ENCODE assay signal across 1 cellular context in genomic region chr3:42880601-42881451, GRCh38.
TF ChIP-seq lines count a peak whose summit lies in the region.

No MANE protein-coding gene starts in this region.

TF ChIP-seq in GM23338, 12 proteins besides CTCF, POLR2A, EP300 and RAD21 (continued from another document):
- TF ChIP-seq, protein P1, sequence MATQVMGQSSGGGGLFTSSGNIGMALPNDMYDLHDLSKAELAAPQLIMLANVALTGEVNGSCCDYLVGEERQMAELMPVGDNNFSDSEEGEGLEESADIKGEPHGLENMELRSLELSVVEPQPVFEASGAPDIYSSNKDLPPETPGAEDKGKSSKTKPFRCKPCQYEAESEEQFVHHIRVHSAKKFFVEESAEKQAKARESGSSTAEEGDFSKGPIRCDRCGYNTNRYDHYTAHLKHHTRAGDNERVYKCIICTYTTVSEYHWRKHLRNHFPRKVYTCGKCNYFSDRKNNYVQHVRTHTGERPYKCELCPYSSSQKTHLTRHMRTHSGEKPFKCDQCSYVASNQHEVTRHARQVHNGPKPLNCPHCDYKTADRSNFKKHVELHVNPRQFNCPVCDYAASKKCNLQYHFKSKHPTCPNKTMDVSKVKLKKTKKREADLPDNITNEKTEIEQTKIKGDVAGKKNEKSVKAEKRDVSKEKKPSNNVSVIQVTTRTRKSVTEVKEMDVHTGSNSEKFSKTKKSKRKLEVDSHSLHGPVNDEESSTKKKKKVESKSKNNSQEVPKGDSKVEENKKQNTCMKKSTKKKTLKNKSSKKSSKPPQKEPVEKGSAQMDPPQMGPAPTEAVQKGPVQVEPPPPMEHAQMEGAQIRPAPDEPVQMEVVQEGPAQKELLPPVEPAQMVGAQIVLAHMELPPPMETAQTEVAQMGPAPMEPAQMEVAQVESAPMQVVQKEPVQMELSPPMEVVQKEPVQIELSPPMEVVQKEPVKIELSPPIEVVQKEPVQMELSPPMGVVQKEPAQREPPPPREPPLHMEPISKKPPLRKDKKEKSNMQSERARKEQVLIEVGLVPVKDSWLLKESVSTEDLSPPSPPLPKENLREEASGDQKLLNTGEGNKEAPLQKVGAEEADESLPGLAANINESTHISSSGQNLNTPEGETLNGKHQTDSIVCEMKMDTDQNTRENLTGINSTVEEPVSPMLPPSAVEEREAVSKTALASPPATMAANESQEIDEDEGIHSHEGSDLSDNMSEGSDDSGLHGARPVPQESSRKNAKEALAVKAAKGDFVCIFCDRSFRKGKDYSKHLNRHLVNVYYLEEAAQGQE (IDR thresholded peaks at IDR 0.05; ENCODE audit: unreplicated experiment), result no peak
